ENCODE assay signal across 8 cellular contexts in the genomic region with DNA sequence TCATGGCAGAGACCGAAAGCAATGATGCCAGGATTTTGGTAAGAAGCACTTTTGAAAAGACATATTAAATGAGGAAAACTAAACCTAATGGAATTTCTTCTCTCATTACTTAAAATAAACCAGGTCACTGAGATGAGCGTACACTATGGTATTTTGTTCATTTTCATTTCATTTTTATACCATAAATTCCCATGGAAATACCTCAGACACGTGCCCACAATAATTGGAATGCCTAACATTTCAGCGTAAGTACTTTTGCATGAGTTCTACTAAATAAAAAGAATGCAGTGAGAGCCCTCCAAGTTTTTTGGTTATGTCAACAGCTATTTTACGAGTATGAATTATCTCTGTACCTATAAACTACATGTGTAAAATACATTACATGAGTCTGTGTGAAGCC. TPM values are rescaled to one million over a fixed set of nuclear protein-coding genes. Genes with fewer than 3 reads are reported as not detected.
DNase-seq lines count a peak whose midpoint lies in the region; ATAC-seq, FAIRE-seq and TF ChIP-seq lines count a peak whose summit lies in the region.

No MANE protein-coding gene starts in this region.

- FAIRE-seq in pancreas (lab: Jason Lieb, UNC), result peak; percentile 59

- H3K4me3 ChIP-seq in choroid plexus epithelial cell (ENCODE audit: low read depth, low read length) (no peak overlapping the region), pancreas (no peak overlapping the region)

- no peaks in the 10 kb centered on the region for H3K36me3 ChIP-seq in pancreas

- no peak for ATAC-seq in pancreas
- no peak for ATAC-seq in HG02610 (IDR thresholded peaks at IDR 0.05; ENCODE audit: unreplicated experiment)
- ATAC-seq in left colon, result no peak

- H3K4me1 ChIP-seq in pancreas, result peaks cover 0 to 21% (median 10%) of the 10 kb centered on the region in 3 donors

- in situ Hi-C loops in GM13976 (cut with MboI; ENCODE audit: low sequenced_read_pairs, unreplicated experiment), result loop anchor here (25.0 kb wide), 1 partner anchor 371 kb away; no protein-coding TSS in a partner anchor

- 87 to 92% methylated on average over 5 of the region's 5 CpGs for WGBS in pancreas, 2 donors

- TF ChIP-seq CTCF in choroid plexus epithelial cell (conservative IDR thresholded peaks at IDR 0.05; ENCODE audit: low read depth, low read length) (no peak), pancreas (IDR thresholded peaks at IDR 0.05) (no peak), GM13976 (IDR thresholded peaks at IDR 0.05; ENCODE audit: borderline replicate concordance, control extremely low read depth, extremely low read depth, insufficient read depth, missing control alignments) (no peak)

- H3K9me3 ChIP-seq in pancreas, result no peaks in the 10 kb centered on the region

- intact Hi-C loops in pancreas (cut with DNase I) (no loop called here), left colon (cut with DNase I, micrococcal nuclease) (no loop called here)

- peak; percentile 94 for DNase-seq in EH (ENCODE audit: low read depth)
- peak; percentile 42 for DNase-seq in M059J (ENCODE audit: low read depth)
- peak; percentile 62 for DNase-seq in choroid plexus epithelial cell (ENCODE audit: low read depth)
- DNase-seq in pancreas, result no peak
- DNase-seq in GM13976 (ENCODE audit: low spot score), result no peak
- DNase-seq in substantia nigra (lab: John Stamatoyannopoulos, UW), result no peak
- DNase-seq in left colon, result no peak

- no peaks in the 10 kb centered on the region for H3K27me3 ChIP-seq in pancreas

- H3K27ac ChIP-seq in pancreas, result no peak overlapping the region
- no peak overlapping the region for H3K27ac ChIP-seq in substantia nigra (ENCODE audit: low read depth, low read length, poor library complexity, severe bottlenecking)

RNA-seq across cellular contexts. Expression of a gene that starts 3.2 kb away (rescaled TPM):
- 14.8 and 24.4 TPM in 2 replicates for total RNA-seq in M059J (2014; rRNA removed; shearing (Covaris generic))
- total RNA-seq in pancreas (10 to 100 TPM in 3 of 6 donors, 1 to 10 TPM in 3; 7.6 to 23.1 (median 11.3) TPM), left colon (10 to 100 TPM; 86.6 to 87.3 TPM)
- polyA plus RNA-seq in pancreas, result 1 to 10 TPM; 4.0 to 9.9 TPM

Comparison
In these comparisons a context has a peak if more than half of its experiments do, and no peak if none do; other contexts are left out.
1. DNase-seq: peak in EH (single experiment), M059J (single experiment) and choroid plexus epithelial cell (single experiment); none in pancreas (0 of 6), GM13976 (single experiment), substantia nigra (0 of 49) and left colon (0 of 2).